Comparison of ENCODE assay signal across 8 cellular contexts in the genomic region with DNA sequence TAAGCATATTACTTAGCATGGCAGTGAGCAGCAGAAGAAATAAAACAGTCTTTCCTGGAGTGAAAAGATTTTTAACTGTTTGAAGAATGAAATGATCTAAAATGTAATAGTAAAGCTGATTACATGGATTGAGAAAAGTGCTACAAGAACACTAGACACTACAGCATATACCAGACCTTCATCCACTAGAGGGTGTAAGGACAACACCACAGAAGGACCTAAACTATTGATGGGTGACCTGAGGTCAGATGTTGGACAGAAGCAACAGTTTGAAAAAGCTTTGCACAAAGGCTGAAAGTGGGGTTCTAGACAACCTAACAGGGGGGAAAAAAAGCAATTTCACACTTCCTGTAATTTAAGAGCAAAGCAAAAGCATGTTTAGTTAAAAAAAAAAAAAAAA.
A peak's percentile ranks its signal among the peaks of the same experiment; 100 is the strongest.
DNase-seq lines count a peak whose midpoint lies in the region; ATAC-seq, FAIRE-seq and TF ChIP-seq lines count a peak whose summit lies in the region.

No MANE protein-coding gene starts in this region.

- FAIRE-seq in bronchial epithelial cell (lab: Jason Lieb, UNC), result no peak

- DNase-seq in GM12865 (ENCODE audit: low read depth) (peak; percentile 75), NCI-H526 treated with DMSO at 0.1 percent for 48 hours (lab: John Stamatoyannopoulos, UW) (peak; percentile 24), bronchial epithelial cell (ENCODE audit: low read depth) (peak; percentile 48), NCI-H187 treated with DMSO at 0.1 percent for 48 hours (lab: John Stamatoyannopoulos, UW) (no peak)

- H3K4me1 ChIP-seq in liver (ENCODE audit: control insufficient read depth in 4 of 4, insufficient read depth in 4 of 4, low read length in 3 of 4), result peaks cover 0 to 13% (median 9%) of the 10 kb centered on the region in 4 donors

- H3K4me3 ChIP-seq in GM12865 (ENCODE audit: low read depth, low read length), result no peak overlapping the region
- no peak overlapping the region for H3K4me3 ChIP-seq in bronchial epithelial cell (ENCODE audit: low read depth, low read length)
- H3K4me3 ChIP-seq in liver (ENCODE audit: low read depth in 1 of 3, low read length in 3 of 3), result no peak overlapping the region

- ATAC-seq in HG02678 (IDR thresholded peaks at IDR 0.05; ENCODE audit: unreplicated experiment) (no peak), HG02973 (IDR thresholded peaks at IDR 0.05; ENCODE audit: unreplicated experiment) (no peak)

- TF ChIP-seq CTCF in 22Rv1 (IDR thresholded peaks at IDR 0.05) (peak; percentile 56), GM12865 (IDR thresholded peaks at IDR 0.05; ENCODE audit: insufficient read depth, low read depth, low read length, missing control alignments) (peak; percentile 70), bronchial epithelial cell (IDR thresholded peaks at IDR 0.05; ENCODE audit: insufficient read depth, low read length, severe bottlenecking) (peak; percentile 38), liver (IDR thresholded peaks at IDR 0.05; ENCODE audit: low read depth, low read length, missing input control) (peak; percentile 72)

- no peak overlapping the region for H3K9ac ChIP-seq in liver (ENCODE audit: low read depth in 1 of 2, low read length in 2 of 2)

- no peaks in the 10 kb centered on the region for H3K36me3 ChIP-seq in bronchial epithelial cell (ENCODE audit: control insufficient read depth, insufficient read depth, low read length)
- peaks cover 0 to 8% (median 3%) of the 10 kb centered on the region in 4 donors for H3K36me3 ChIP-seq in liver (ENCODE audit: control insufficient read depth in 4 of 4, insufficient read depth in 3 of 4, low read depth in 1 of 4, low read length in 3 of 4)

- no peaks in the 10 kb centered on the region for H3K27me3 ChIP-seq in bronchial epithelial cell (ENCODE audit: control insufficient read depth, insufficient read depth, low read length)
- no peaks in the 10 kb centered on the region for H3K27me3 ChIP-seq in liver (ENCODE audit: control insufficient read depth in 4 of 4, insufficient read depth in 4 of 4, low read length in 3 of 4)

- H3K27ac ChIP-seq in 22Rv1 (no peak overlapping the region), liver (ENCODE audit: low read depth in 1 of 2, low read length in 2 of 2) (no peak overlapping the region)

- no peaks in the 10 kb centered on the region for H3K9me3 ChIP-seq in liver (ENCODE audit: control insufficient read depth in 4 of 4, low read length in 3 of 4)

- TF ChIP-seq RAD21 in liver (IDR thresholded peaks at IDR 0.05), result peak; percentile 98 to 99

TF ChIP-seq in liver, 16 proteins besides CTCF, POLR2A, EP300 and RAD21:
- TF ChIP-seq NR2F2 (IDR thresholded peaks at IDR 0.05) (peak; percentile 92), HNF4A (conservative IDR thresholded peaks at IDR 0.05) (peak in 1 of 2 donors; percentile 33), YY1 (IDR thresholded peaks at IDR 0.05) (no peak), GABPA (IDR thresholded peaks at IDR 0.05 in 1 of 2, conservative IDR thresholded peaks at IDR 0.05 in 1 of 2) (no peak), RXRA (IDR thresholded peaks at IDR 0.05) (peak; percentile 83 to 92)
